Comparison of ENCODE assay signal across 18 cellular contexts in genomic region chr15:99445272-99445850, GRCh38.
"Had no signal": no experiment of that assay in that cellular context is flagged by ENCODE, and none has a peak within 500 bp of the region (broad histone marks: within the 10 kb centered on the region; RNA-seq: fewer than 3 reads in every experiment).

No MANE protein-coding gene starts in this region.

- H3K27ac ChIP-seq: breast epithelium, gastrocnemius medialis, tibial nerve, vagina had no signal

- H3K4me3 ChIP-seq: breast epithelium, gastrocnemius medialis, heart left ventricle, tibial nerve, vagina had no signal

- DNase-seq: activated CD4-positive, alpha-beta T cell treated with anti-CD3 and anti-CD28 coated beads for 36 hours; activated CD8-positive, alpha-beta memory T cell treated with anti-CD3 and anti-CD28 coated beads, Interleukin-2, amount 50 U/mL, for 4 hours; activated CD8-positive, alpha-beta T cell treated with anti-CD3 and anti-CD28 coated beads, Interleukin-2, amount 10 ng/mL, durations not matched to agents 7 days and 5 days; activated naive CD4-positive, alpha-beta T cell; anterior cingulate cortex; effector memory CD4-positive, alpha-beta T cell; gastrocnemius medialis; mammary epithelial cell; naive B cell; posterior cingulate gyrus; stimulated activated CD4-positive, alpha-beta T cell treated with anti-CD3 and anti-CD28 coated beads, Interleukin-2, amount 100 ng/mL, for 48 hours; stimulated activated naive CD4-positive, alpha-beta T cell treated with Interleukin-2 at 50 U/mL for 16 hours; substantia nigra; WERI-Rb-1 had no signal

- ATAC-seq: activated CD4-positive, alpha-beta T cell treated with anti-CD3 and anti-CD28 coated beads for 36 hours; activated CD8-positive, alpha-beta T cell treated with anti-CD3 and anti-CD28 coated beads, Interleukin-2, amount 10 ng/mL, durations not matched to agents 7 days and 5 days; gastrocnemius medialis; heart left ventricle had no signal

- H3K36me3 ChIP-seq: breast epithelium, gastrocnemius medialis, heart left ventricle, tibial nerve, vagina, WERI-Rb-1 had no signal

- H3K9me3 ChIP-seq: breast epithelium, gastrocnemius medialis, heart left ventricle, tibial nerve, vagina had no signal

- H3K27me3 ChIP-seq: breast epithelium, gastrocnemius medialis, heart left ventricle, tibial nerve, vagina had no signal
